Comparison of ENCODE assay signal across 1 cellular context in genomic region chr19:7522072-7522922, GRCh38.
TF ChIP-seq lines count a peak whose summit lies in the region.

MCOLN1 (plus strand) TSS chr19:7522624; CDS start chr19:7522751, 127 bp downstream.

TF ChIP-seq in HepG2, 621 proteins besides CTCF, POLR2A, EP300 and RAD21 (continued from another document):
- TF ChIP-seq, protein P1, sequence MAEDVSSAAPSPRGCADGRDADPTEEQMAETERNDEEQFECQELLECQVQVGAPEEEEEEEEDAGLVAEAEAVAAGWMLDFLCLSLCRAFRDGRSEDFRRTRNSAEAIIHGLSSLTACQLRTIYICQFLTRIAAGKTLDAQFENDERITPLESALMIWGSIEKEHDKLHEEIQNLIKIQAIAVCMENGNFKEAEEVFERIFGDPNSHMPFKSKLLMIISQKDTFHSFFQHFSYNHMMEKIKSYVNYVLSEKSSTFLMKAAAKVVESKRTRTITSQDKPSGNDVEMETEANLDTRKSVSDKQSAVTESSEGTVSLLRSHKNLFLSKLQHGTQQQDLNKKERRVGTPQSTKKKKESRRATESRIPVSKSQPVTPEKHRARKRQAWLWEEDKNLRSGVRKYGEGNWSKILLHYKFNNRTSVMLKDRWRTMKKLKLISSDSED (CRISPR knock-in tag; IDR thresholded peaks at IDR 0.05) = 0 out of 2 replicates have a peak, but pooled peaks have one; percentile 28
- TF ChIP-seq ZFAT (CRISPR knock-in tag; conservative IDR thresholded peaks at IDR 0.05) (no peak), ZFP36L2 (CRISPR knock-in tag; IDR thresholded peaks at IDR 0.05) (0 out of 2 replicates have a peak, but pooled peaks have one; percentile 34), IKZF4 (CRISPR knock-in tag; IDR thresholded peaks at IDR 0.05; ENCODE audit: borderline replicate concordance, low read depth, not compliant biosample characterization) (peak; percentile 33), MLXIP (CRISPR knock-in tag; IDR thresholded peaks at IDR 0.05; ENCODE audit: borderline replicate concordance) (no peak), GFI1 (CRISPR knock-in tag; IDR thresholded peaks at IDR 0.05; ENCODE audit: borderline replicate concordance) (peak; percentile 29; the same call in 1 of the 2 replicates), IRF1 (CRISPR knock-in tag; IDR thresholded peaks at IDR 0.05; ENCODE audit: low read depth) (peak; percentile 61; the same call in 1 of the 2 replicates), SALL2 (CRISPR knock-in tag; IDR thresholded peaks at IDR 0.05) (peak; percentile 77), HNF1A (IDR thresholded peaks at IDR 0.05; ENCODE audit: low read depth) (no peak), HNF1A (CRISPR knock-in tag; IDR thresholded peaks at IDR 0.05; ENCODE audit: borderline replicate concordance) (peak; percentile 88), ZNF616 (CRISPR knock-in tag; IDR thresholded peaks at IDR 0.05; ENCODE audit: low read depth) (peak; percentile 86; the same call in 1 of the 2 replicates), ZMYM2 (CRISPR knock-in tag; IDR thresholded peaks at IDR 0.05) (no peak), ZSCAN12 (CRISPR knock-in tag; IDR thresholded peaks at IDR 0.05) (0 out of 2 replicates have a peak, but pooled peaks have one; percentile 27), ZNF496 (CRISPR knock-in tag; IDR thresholded peaks at IDR 0.05; ENCODE audit: insufficient replicate concordance) (no peak), ZNF713 (CRISPR knock-in tag; IDR thresholded peaks at IDR 0.05) (0 out of 2 replicates have a peak, but pooled peaks have one; percentile 83), ZNF317 (CRISPR knock-in tag; IDR thresholded peaks at IDR 0.05) (peak; percentile 82; the same call in 1 of the 2 replicates), CEBPG (CRISPR knock-in tag; IDR thresholded peaks at IDR 0.05) (peak; percentile 50; the same call in 1 of the 2 replicates), ZNF121 (CRISPR knock-in tag; IDR thresholded peaks at IDR 0.05) (no peak), TAF1 (CRISPR knock-in tag; IDR thresholded peaks at IDR 0.05) (peak; percentile 70; the same call in 1 of the 2 replicates), CENPT (CRISPR knock-in tag; IDR thresholded peaks at IDR 0.05; ENCODE audit: low read depth) (peak; percentile 71; the same call in 1 of the 2 replicates), ZFX (CRISPR knock-in tag; IDR thresholded peaks at IDR 0.05; ENCODE audit: low read depth) (peak; percentile 71; the same call in 1 of the 2 replicates), DMAP1 (CRISPR knock-in tag; IDR thresholded peaks at IDR 0.05) (peak; percentile 87), ZNF546 (CRISPR knock-in tag; conservative IDR thresholded peaks at IDR 0.05) (peak; percentile 65; the same call in 1 of the 2 replicates), GABPA (IDR thresholded peaks at IDR 0.05; ENCODE audit: low read depth, low read length) (no peak), GABPA (CRISPR knock-in tag; IDR thresholded peaks at IDR 0.05; ENCODE audit: low read depth) (peak; percentile 51), RELA (CRISPR knock-in tag; IDR thresholded peaks at IDR 0.05) (0 out of 2 replicates have a peak, but pooled peaks have one; percentile 44), TARDBP (CRISPR knock-in tag; IDR thresholded peaks at IDR 0.05) (peak; percentile 87), ZNF335 (CRISPR knock-in tag; IDR thresholded peaks at IDR 0.05) (peak; percentile 77; the same call in 1 of the 2 replicates), ZNF232 (CRISPR knock-in tag; IDR thresholded peaks at IDR 0.05; ENCODE audit: borderline replicate concordance) (no peak), IRF2 (CRISPR knock-in tag; IDR thresholded peaks at IDR 0.05) (peak; percentile 84), TCF12 (IDR thresholded peaks at IDR 0.05) (no peak), TCF12 (CRISPR knock-in tag; IDR thresholded peaks at IDR 0.05) (0 out of 2 replicates have a peak, but pooled peaks have one; percentile 47), PHF5A (CRISPR knock-in tag; IDR thresholded peaks at IDR 0.05; ENCODE audit: low read depth, unreplicated experiment) (peak; percentile 80), ZBTB3 (CRISPR knock-in tag; IDR thresholded peaks at IDR 0.05; ENCODE audit: borderline replicate concordance, low read depth) (peak; percentile 65; the same call in 1 of the 2 replicates), FOXO1 (CRISPR knock-in tag; IDR thresholded peaks at IDR 0.05) (peak; percentile 79), MAZ (IDR thresholded peaks at IDR 0.05; ENCODE audit: borderline replicate concordance, low read depth, low read length) (peak; percentile 25; the same call in 1 of the 2 replicates), MAZ (CRISPR knock-in tag; IDR thresholded peaks at IDR 0.05; ENCODE audit: low read depth) (peak; percentile 86), REPIN1 (CRISPR knock-in tag; IDR thresholded peaks at IDR 0.05; ENCODE audit: borderline replicate concordance, low read depth) (peak; percentile 87), FOXK2 (IDR thresholded peaks at IDR 0.05) (peak; percentile 35; the same call in 1 of the 2 replicates), CREB1 (IDR thresholded peaks at IDR 0.05) (peak; percentile 66), CREB1 (CRISPR knock-in tag; IDR thresholded peaks at IDR 0.05) (peak; percentile 58; the same call in 1 of the 2 replicates), MIER2 (CRISPR knock-in tag; IDR thresholded peaks at IDR 0.05) (peak; percentile 72), ZBTB7A (CRISPR knock-in tag; IDR thresholded peaks at IDR 0.05) (no peak), SP1 (IDR thresholded peaks at IDR 0.05) (no peak), SP1 (CRISPR knock-in tag; IDR thresholded peaks at IDR 0.05) (peak; percentile 98), FOXK1 (CRISPR knock-in tag; IDR thresholded peaks at IDR 0.05; ENCODE audit: borderline replicate concordance, low read depth) (peak; percentile 91), ZNF724P (CRISPR knock-in tag; IDR thresholded peaks at IDR 0.05; ENCODE audit: borderline replicate concordance) (no peak), SOX13 (IDR thresholded peaks at IDR 0.05) (no peak), SOX13 (CRISPR knock-in tag; conservative IDR thresholded peaks at IDR 0.05 in 1 of 2, IDR thresholded peaks at IDR 0.05 in 1 of 2) (no peak)
- TF ChIP-seq, protein P2, sequence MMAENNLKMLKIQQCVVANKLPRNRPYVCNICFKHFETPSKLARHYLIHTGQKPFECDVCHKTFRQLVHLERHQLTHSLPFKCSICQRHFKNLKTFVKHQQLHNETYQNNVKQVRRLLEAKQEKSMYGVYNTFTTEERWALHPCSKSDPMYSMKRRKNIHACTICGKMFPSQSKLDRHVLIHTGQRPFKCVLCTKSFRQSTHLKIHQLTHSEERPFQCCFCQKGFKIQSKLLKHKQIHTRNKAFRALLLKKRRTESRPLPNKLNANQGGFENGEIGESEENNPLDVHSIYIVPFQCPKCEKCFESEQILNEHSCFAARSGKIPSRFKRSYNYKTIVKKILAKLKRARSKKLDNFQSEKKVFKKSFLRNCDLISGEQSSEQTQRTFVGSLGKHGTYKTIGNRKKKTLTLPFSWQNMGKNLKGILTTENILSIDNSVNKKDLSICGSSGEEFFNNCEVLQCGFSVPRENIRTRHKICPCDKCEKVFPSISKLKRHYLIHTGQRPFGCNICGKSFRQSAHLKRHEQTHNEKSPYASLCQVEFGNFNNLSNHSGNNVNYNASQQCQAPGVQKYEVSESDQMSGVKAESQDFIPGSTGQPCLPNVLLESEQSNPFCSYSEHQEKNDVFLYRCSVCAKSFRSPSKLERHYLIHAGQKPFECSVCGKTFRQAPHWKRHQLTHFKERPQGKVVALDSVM (CRISPR knock-in tag; IDR thresholded peaks at IDR 0.05) = peak; percentile 67
- TF ChIP-seq, protein P3, sequence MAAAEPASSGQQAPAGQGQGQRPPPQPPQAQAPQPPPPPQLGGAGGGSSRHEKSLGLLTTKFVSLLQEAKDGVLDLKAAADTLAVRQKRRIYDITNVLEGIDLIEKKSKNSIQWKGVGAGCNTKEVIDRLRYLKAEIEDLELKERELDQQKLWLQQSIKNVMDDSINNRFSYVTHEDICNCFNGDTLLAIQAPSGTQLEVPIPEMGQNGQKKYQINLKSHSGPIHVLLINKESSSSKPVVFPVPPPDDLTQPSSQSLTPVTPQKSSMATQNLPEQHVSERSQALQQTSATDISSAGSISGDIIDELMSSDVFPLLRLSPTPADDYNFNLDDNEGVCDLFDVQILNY (CRISPR knock-in tag; conservative IDR thresholded peaks at IDR 0.05) = peak; percentile 96
- TF ChIP-seq, protein P4, sequence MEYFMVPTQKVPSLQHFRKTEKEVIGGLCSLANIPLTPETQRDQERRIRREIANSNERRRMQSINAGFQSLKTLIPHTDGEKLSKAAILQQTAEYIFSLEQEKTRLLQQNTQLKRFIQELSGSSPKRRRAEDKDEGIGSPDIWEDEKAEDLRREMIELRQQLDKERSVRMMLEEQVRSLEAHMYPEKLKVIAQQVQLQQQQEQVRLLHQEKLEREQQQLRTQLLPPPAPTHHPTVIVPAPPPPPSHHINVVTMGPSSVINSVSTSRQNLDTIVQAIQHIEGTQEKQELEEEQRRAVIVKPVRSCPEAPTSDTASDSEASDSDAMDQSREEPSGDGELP (IDR thresholded peaks at IDR 0.05; ENCODE audit: borderline replicate concordance, low read depth) = peak; percentile 97
- TF ChIP-seq, protein P5, sequence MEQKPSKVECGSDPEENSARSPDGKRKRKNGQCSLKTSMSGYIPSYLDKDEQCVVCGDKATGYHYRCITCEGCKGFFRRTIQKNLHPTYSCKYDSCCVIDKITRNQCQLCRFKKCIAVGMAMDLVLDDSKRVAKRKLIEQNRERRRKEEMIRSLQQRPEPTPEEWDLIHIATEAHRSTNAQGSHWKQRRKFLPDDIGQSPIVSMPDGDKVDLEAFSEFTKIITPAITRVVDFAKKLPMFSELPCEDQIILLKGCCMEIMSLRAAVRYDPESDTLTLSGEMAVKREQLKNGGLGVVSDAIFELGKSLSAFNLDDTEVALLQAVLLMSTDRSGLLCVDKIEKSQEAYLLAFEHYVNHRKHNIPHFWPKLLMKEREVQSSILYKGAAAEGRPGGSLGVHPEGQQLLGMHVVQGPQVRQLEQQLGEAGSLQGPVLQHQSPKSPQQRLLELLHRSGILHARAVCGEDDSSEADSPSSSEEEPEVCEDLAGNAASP (CRISPR knock-in tag; IDR thresholded peaks at IDR 0.05; ENCODE audit: borderline replicate concordance) = peak; percentile 68; the same call in 1 of the 2 replicates
- TF ChIP-seq, protein P6, sequence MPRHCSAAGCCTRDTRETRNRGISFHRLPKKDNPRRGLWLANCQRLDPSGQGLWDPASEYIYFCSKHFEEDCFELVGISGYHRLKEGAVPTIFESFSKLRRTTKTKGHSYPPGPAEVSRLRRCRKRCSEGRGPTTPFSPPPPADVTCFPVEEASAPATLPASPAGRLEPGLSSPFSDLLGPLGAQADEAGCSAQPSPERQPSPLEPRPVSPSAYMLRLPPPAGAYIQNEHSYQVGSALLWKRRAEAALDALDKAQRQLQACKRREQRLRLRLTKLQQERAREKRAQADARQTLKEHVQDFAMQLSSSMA (CRISPR knock-in tag; IDR thresholded peaks at IDR 0.05) = peak; percentile 99
